12 cellular contexts compared by ENCODE assay signal in the genomic region with DNA sequence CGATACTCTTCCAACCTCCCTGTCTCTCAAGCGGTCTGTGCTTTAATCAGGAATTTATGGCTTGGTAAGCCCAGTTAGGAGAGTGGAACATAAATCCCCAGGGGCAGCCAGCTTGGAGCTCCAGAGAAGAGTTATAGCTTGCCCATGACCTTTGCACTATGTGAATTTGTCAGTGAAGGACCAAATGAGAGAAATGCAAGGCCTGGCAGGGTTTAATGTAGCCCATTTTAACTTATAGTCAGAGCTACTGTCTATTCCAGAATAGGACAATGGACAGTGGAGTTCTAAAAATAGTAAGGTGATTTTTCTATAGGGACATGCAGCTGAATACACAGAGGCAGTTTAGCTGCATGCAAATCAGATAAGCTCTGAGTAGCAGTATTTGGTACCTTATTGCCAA.
A peak's percentile ranks its signal among the peaks of the same experiment; 100 is the strongest.
DNase-seq lines count a peak whose midpoint lies in the region; ATAC-seq and TF ChIP-seq lines count a peak whose summit lies in the region.
"Had no signal": no experiment of that assay in that cellular context is flagged by ENCODE, and none has a peak within 500 bp of the region (broad histone marks: within the 10 kb centered on the region; RNA-seq: fewer than 3 reads in every experiment).

No MANE protein-coding gene starts in this region.

- no peaks in the 10 kb centered on the region for H3K4me1 Mint-ChIP-seq in immature natural killer cell
- H3K4me1 Mint-ChIP-seq: IgD-negative memory B cell had no signal

- TF ChIP-seq POLR2A in sigmoid colon (IDR thresholded peaks at IDR 0.05), result no peak

- DNase-seq in DMS53 treated with DMSO at 0.1 percent for 48 hours (lab: John Stamatoyannopoulos, UW; ENCODE audit: unreplicated experiment) (peak; percentile 20), RWPE2 (ENCODE audit: low spot score) (no peak), fibroblast of pulmonary artery (ENCODE audit: low read depth) (peak; percentile 18), sigmoid colon (no peak), DMS79 treated with DMSO at 0.1 percent for 48 hours (lab: John Stamatoyannopoulos, UW) (no peak), immature natural killer cell (no peak)
- DNase-seq: activated CD4-positive, alpha-beta T cell treated with anti-CD3 and anti-CD28 coated beads, Interleukin-2, amount 50 U/mL, for 48 hours; NCI-H2107 had no signal

- no peak for TF ChIP-seq EP300 in sigmoid colon (IDR thresholded peaks at IDR 0.05)

- H3K27ac ChIP-seq in RWPE2 (ENCODE audit: poor library complexity, severe bottlenecking), result peak overlapping the region; percentile 99
- H3K27ac ChIP-seq in sigmoid colon, result peak overlapping the region; percentile 82 to 87 (median 84)
- H3K27ac ChIP-seq: prostate gland had no signal

- WGBS in sigmoid colon, 2 donors, result 41 to 76% methylated on average over 2 of the region's 2 CpGs

- H3K36me3 ChIP-seq in RWPE2 (ENCODE audit: low read depth), result no peaks in the 10 kb centered on the region
- no peaks in the 10 kb centered on the region for H3K36me3 ChIP-seq in sigmoid colon
- H3K36me3 ChIP-seq: prostate gland had no signal

- H3K4me1 ChIP-seq in RWPE2 (ENCODE audit: insufficient read depth, poor library complexity, severe bottlenecking) (peaks cover 51% of the 10 kb centered on the region), sigmoid colon (peaks cover 0 to 59% (median 47%) of the 10 kb centered on the region in 4 donors)
- H3K4me1 ChIP-seq: prostate gland had no signal

- H3K27me3 ChIP-seq in RWPE2 (ENCODE audit: insufficient read depth, poor library complexity, severe bottlenecking) (no peaks in the 10 kb centered on the region), sigmoid colon (no peaks in the 10 kb centered on the region)

- H3K27me3 Mint-ChIP-seq in immature natural killer cell (ENCODE audit: low read depth in 3 of 3), result peaks cover 0 to 8% (median 5%) of the 10 kb centered on the region in 3 donors

- intact Hi-C loops in sigmoid colon (cut with DNase I), result loop anchor here (5.0 to 10.0 kb wide), 2 partner anchors 145 to 218 kb away; no protein-coding TSS in a partner anchor

- ATAC-seq in RWPE2 (ENCODE audit: low read depth), result no peak
- no peak for ATAC-seq in HG03342 (IDR thresholded peaks at IDR 0.05; ENCODE audit: unreplicated experiment)
- no peak for ATAC-seq in HG02870 (IDR thresholded peaks at IDR 0.05; ENCODE audit: unreplicated experiment)

- H3K4me3 ChIP-seq in RWPE2 (ENCODE audit: severe bottlenecking) (no peak overlapping the region), fibroblast of pulmonary artery (replicated peaks; ENCODE audit: low read depth, low read length) (no peak overlapping the region), sigmoid colon (no peak overlapping the region)
- H3K4me3 ChIP-seq: prostate gland had no signal

- no peaks in the 10 kb centered on the region for H3K36me3 Mint-ChIP-seq in immature natural killer cell
- H3K36me3 Mint-ChIP-seq: IgD-negative memory B cell had no signal

- H3K27ac Mint-ChIP-seq in immature natural killer cell, result no peak overlapping the region
- H3K27ac Mint-ChIP-seq: IgD-negative memory B cell had no signal

- H3K9me3 Mint-ChIP-seq in immature natural killer cell, result peaks cover 0 to 2% (median 0%) of the 10 kb centered on the region in 6 donors
- H3K9me3 Mint-ChIP-seq: IgD-negative memory B cell had no signal

- no peaks in the 10 kb centered on the region for H3K9me3 ChIP-seq in RWPE2 (ENCODE audit: severe bottlenecking)
- no peaks in the 10 kb centered on the region for H3K9me3 ChIP-seq in sigmoid colon
- H3K9me3 ChIP-seq: prostate gland had no signal

- TF ChIP-seq CTCF in RWPE2 (IDR thresholded peaks at IDR 0.05; ENCODE audit: poor library complexity, severe bottlenecking) (no peak), fibroblast of pulmonary artery (IDR thresholded peaks at IDR 0.05; ENCODE audit: low read length, missing control alignments) (no peak), sigmoid colon (IDR thresholded peaks at IDR 0.05) (no peak)

- no peak overlapping the region for H3K4me3 Mint-ChIP-seq in immature natural killer cell
- H3K4me3 Mint-ChIP-seq: IgD-negative memory B cell had no signal

Comparison
In these comparisons a context has a peak if more than half of its experiments do, and no peak if none do; other contexts are left out.
1. DNase-seq: peak in DMS53 treated with DMSO at 0.1 percent for 48 hours (single experiment) and fibroblast of pulmonary artery (single experiment); none in RWPE2 (single experiment), sigmoid colon (single experiment), DMS79 treated with DMSO at 0.1 percent for 48 hours (single experiment) and immature natural killer cell (0 of 3).